In the genomic region with DNA sequence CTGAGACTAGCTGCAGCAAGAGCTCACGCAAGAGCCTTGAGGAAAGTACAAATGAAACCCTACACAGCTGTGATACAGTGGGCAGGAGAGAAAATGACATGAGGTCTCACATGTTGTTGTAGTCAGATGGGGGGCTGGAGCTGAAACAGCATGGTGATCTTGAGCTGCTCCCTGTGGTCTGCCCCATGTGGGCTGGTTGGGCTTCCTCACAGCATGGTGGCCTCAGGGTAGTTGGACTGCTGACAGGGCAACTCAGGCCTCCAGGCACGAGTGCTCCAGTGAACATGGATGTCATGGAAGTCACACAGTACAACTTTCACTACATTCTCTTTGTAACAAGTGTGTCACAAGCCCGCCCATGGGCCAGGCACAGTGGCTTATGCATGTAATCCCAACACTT, we compare ENCODE assay signal across 22 cellular contexts.
"Had no signal": no experiment of that assay in that cellular context is flagged by ENCODE, and none has a peak within 500 bp of the region (broad histone marks: within the 10 kb centered on the region; RNA-seq: fewer than 3 reads in every experiment).

No MANE protein-coding gene starts in this region.

- H3K36me3 Mint-ChIP-seq: immature natural killer cell; natural killer cell treated with Interleukin-12 subunit alpha and Interleukin-12 subunit beta and Interleukin-15 and Interleukin-18, amount 100 ng/mL, for 72 hours; stimulated activated naive B cell treated with anti-CD40 and anti-IgM and Interleukin-4, amounts not matched to agents 10 μg/mL and 1 μg/mL and 100 μg/mL, for 72 hours had no signal

- H3K27ac Mint-ChIP-seq: immature natural killer cell; natural killer cell treated with Interleukin-12 subunit alpha and Interleukin-12 subunit beta and Interleukin-15 and Interleukin-18, amount 100 ng/mL, for 72 hours; progenitor cell of endocrine pancreas; stimulated activated naive B cell treated with anti-CD40 and anti-IgM and Interleukin-4, amounts not matched to agents 10 μg/mL and 1 μg/mL and 100 μg/mL, for 72 hours; stimulated activated naive CD8-positive, alpha-beta T cell treated with anti-CD3 and anti-CD28 coated beads, Interleukin-15, Interleukin-2, amounts not matched to agents 100 ng/mL and 50 ng/mL, for 24 hours had no signal

- H3K9me3 Mint-ChIP-seq: immature natural killer cell; natural killer cell treated with Interleukin-12 subunit alpha and Interleukin-12 subunit beta and Interleukin-15 and Interleukin-18, amount 100 ng/mL, for 72 hours; stimulated activated naive CD8-positive, alpha-beta T cell treated with anti-CD3 and anti-CD28 coated beads, Interleukin-15, Interleukin-2, amounts not matched to agents 100 ng/mL and 50 ng/mL, for 24 hours had no signal

- DNase-seq: heart left ventricle; hypothalamus; immature natural killer cell; kidney; left ventricle myocardium inferior; midbrain; mucosa of descending colon; naive thymus-derived CD4-positive, alpha-beta T cell; occipital lobe; ovary; right lobe of liver; stimulated activated CD4-positive, alpha-beta T cell treated with anti-CD3 and anti-CD28 coated beads, Interleukin-1b, Interleukin-23, amount 100 ng/mL, for 48 hours; stimulated activated CD4-positive, alpha-beta T cell treated with anti-CD3 and anti-CD28 coated beads, Interleukin-2, amount 100 ng/mL, for 48 hours; stimulated activated CD4-positive, alpha-beta T cell treated with anti-CD3 and anti-CD28 coated beads, Interleukin-4, amount 100 ng/mL, for 4 hours; stimulated activated CD8-positive, alpha-beta memory T cell treated with anti-CD3 and anti-CD28 coated beads, Interleukin-4, amount 100 ng/mL, for 48 hours; stimulated activated naive B cell treated with anti-CD40 and anti-IgM and Interleukin-4, amounts not matched to agents 10 μg/mL and 1 μg/mL and 100 μg/mL, for 72 hours; tibial artery; trophoblast cell; uterus had no signal

- ATAC-seq: heart left ventricle; mucosa of descending colon; naive thymus-derived CD4-positive, alpha-beta T cell; natural killer cell treated with Interleukin-12 subunit alpha and Interleukin-12 subunit beta and Interleukin-15 and Interleukin-18, amount 100 ng/mL, for 72 hours; right lobe of liver; stimulated activated naive B cell treated with anti-CD40 and anti-IgM and Interleukin-4, amounts not matched to agents 10 μg/mL and 1 μg/mL and 100 μg/mL, for 72 hours had no signal

- H3K4me3 Mint-ChIP-seq: naive thymus-derived CD4-positive, alpha-beta T cell; natural killer cell treated with Interleukin-12 subunit alpha and Interleukin-12 subunit beta and Interleukin-15 and Interleukin-18, amount 100 ng/mL, for 72 hours; stimulated activated naive B cell treated with anti-CD40 and anti-IgM and Interleukin-4, amounts not matched to agents 10 μg/mL and 1 μg/mL and 100 μg/mL, for 72 hours; stimulated activated naive CD8-positive, alpha-beta T cell treated with anti-CD3 and anti-CD28 coated beads, Interleukin-15, Interleukin-2, amounts not matched to agents 100 ng/mL and 50 ng/mL, for 24 hours had no signal
